Comparison of ENCODE assay signal across 1 cellular context in the genomic region with DNA sequence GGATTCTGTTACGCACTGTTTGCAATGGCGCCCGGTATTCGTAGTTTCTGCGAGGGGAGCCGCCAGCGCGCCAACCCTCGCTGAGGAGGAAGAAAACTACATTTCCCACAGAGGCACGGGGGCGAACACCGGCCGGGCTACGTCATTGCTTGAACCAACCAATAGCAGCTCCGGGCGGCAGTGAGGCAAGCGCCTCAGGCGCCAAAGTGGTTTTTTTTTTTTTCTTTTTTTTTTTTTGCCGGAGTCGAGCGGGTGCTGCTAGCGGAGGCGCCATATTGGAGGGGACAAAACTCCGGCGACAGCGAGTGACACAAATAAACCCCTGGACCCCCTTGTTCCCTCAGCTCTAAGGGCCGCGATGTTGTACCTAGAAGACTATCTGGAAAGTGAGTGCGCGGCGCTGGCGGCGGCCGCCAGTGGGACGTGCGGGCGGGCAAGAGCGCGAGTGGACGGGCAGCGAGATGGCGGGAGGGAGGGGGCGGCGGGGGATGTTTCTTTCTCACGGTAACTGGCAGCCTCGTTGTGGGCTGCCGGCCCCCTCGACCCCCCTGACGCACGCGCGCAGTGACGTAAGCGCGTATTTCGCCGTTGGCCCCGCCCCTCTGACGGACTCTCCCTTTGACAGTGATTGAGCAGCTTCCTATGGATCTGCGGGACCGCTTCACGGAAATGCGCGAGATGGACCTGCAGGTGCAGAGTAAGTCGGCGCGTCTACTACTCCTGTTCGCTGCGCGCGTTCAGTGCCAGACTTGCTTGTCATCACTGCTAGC.
TF ChIP-seq lines count a peak whose summit lies in the region.

A gene with protein sequence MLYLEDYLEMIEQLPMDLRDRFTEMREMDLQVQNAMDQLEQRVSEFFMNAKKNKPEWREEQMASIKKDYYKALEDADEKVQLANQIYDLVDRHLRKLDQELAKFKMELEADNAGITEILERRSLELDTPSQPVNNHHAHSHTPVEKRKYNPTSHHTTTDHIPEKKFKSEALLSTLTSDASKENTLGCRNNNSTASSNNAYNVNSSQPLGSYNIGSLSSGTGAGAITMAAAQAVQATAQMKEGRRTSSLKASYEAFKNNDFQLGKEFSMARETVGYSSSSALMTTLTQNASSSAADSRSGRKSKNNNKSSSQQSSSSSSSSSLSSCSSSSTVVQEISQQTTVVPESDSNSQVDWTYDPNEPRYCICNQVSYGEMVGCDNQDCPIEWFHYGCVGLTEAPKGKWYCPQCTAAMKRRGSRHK (plus strand): TSS at position 239 of the 770 bp plus-strand sequence. CDS start 120 bp downstream, at position 359.

TF ChIP-seq in HEK293, 187 proteins besides CTCF, POLR2A, EP300 and RAD21 (continued from another document and continues in another):
- TF ChIP-seq, protein P1, sequence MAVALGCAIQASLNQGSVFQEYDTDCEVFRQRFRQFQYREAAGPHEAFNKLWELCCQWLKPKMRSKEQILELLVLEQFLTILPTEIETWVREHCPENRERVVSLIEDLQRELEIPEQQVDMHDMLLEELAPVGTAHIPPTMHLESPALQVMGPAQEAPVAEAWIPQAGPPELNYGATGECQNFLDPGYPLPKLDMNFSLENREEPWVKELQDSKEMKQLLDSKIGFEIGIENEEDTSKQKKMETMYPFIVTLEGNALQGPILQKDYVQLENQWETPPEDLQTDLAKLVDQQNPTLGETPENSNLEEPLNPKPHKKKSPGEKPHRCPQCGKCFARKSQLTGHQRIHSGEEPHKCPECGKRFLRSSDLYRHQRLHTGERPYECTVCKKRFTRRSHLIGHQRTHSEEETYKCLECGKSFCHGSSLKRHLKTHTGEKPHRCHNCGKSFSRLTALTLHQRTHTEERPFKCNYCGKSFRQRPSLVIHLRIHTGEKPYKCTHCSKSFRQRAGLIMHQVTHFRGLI (tag by site-specific recombination; IDR thresholded peaks at IDR 0.05), result no peak; the same call in 1 of the 2 replicates
- no peak for TF ChIP-seq ZNF366 (tag by site-specific recombination; conservative IDR thresholded peaks at IDR 0.05)
- TF ChIP-seq ZNF677 (tag by site-specific recombination; IDR thresholded peaks at IDR 0.05), result no peak
- no peak for TF ChIP-seq ZNF664 (tag by site-specific recombination; IDR thresholded peaks at IDR 0.05)
- TF ChIP-seq ZNF785 (tag by site-specific recombination; IDR thresholded peaks at IDR 0.05), result no peak
- no peak for TF ChIP-seq FEZF1 (tag by site-specific recombination; IDR thresholded peaks at IDR 0.05)
- 0 out of 2 replicates have a peak, but pooled peaks have one; percentile 15 for TF ChIP-seq KLF1 (tag by site-specific recombination; IDR thresholded peaks at IDR 0.05)
- TF ChIP-seq, protein P2, sequence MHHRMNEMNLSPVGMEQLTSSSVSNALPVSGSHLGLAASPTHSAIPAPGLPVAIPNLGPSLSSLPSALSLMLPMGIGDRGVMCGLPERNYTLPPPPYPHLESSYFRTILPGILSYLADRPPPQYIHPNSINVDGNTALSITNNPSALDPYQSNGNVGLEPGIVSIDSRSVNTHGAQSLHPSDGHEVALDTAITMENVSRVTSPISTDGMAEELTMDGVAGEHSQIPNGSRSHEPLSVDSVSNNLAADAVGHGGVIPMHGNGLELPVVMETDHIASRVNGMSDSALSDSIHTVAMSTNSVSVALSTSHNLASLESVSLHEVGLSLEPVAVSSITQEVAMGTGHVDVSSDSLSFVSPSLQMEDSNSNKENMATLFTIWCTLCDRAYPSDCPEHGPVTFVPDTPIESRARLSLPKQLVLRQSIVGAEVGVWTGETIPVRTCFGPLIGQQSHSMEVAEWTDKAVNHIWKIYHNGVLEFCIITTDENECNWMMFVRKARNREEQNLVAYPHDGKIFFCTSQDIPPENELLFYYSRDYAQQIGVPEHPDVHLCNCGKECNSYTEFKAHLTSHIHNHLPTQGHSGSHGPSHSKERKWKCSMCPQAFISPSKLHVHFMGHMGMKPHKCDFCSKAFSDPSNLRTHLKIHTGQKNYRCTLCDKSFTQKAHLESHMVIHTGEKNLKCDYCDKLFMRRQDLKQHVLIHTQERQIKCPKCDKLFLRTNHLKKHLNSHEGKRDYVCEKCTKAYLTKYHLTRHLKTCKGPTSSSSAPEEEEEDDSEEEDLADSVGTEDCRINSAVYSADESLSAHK (tag by site-specific recombination; IDR thresholded peaks at IDR 0.05), result no peak; the same call in 1 of the 2 replicates
- TF ChIP-seq SP2 (tag by site-specific recombination; IDR thresholded peaks at IDR 0.05), result peak; percentile 74
- peak; percentile 93 for TF ChIP-seq IKZF3 (tag by site-specific recombination; IDR thresholded peaks at IDR 0.05)
- TF ChIP-seq ZNF623 (tag by site-specific recombination; IDR thresholded peaks at IDR 0.05), result no peak
- TF ChIP-seq, protein P3, sequence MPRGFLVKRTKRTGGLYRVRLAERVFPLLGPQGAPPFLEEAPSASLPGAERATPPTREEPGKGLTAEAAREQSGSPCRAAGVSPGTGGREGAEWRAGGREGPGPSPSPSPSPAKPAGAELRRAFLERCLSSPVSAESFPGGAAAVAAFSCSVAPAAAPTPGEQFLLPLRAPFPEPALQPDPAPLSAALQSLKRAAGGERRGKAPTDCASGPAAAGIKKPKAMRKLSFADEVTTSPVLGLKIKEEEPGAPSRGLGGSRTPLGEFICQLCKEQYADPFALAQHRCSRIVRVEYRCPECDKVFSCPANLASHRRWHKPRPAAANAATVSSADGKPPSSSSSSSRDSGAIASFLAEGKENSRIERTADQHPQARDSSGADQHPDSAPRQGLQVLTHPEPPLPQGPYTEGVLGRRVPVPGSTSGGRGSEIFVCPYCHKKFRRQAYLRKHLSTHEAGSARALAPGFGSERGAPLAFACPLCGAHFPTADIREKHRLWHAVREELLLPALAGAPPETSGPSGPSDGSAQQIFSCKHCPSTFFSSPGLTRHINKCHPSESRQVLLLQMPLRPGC (tag by site-specific recombination; IDR thresholded peaks at IDR 0.05), result no peak
- TF ChIP-seq ZNF660 (tag by site-specific recombination; IDR thresholded peaks at IDR 0.05), result no peak
- no peak for TF ChIP-seq MEIS1 (CRISPR knock-in tag; IDR thresholded peaks at IDR 0.05; ENCODE audit: borderline replicate concordance)
- peak; percentile 85 for TF ChIP-seq YY1 (tag by site-specific recombination; IDR thresholded peaks at IDR 0.05)
- no peak for TF ChIP-seq ZNF701 (tag by site-specific recombination; IDR thresholded peaks at IDR 0.05)
- TF ChIP-seq, protein P4, sequence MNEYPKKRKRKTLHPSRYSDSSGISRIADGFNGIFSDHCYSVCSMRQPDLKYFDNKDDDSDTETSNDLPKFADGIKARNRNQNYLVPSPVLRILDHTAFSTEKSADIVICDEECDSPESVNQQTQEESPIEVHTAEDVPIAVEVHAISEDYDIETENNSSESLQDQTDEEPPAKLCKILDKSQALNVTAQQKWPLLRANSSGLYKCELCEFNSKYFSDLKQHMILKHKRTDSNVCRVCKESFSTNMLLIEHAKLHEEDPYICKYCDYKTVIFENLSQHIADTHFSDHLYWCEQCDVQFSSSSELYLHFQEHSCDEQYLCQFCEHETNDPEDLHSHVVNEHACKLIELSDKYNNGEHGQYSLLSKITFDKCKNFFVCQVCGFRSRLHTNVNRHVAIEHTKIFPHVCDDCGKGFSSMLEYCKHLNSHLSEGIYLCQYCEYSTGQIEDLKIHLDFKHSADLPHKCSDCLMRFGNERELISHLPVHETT (tag by site-specific recombination; IDR thresholded peaks at IDR 0.05), result no peak; the same call in none of the 2 replicates
- peak; percentile 57; the same call in 1 of the 2 replicates for TF ChIP-seq ZEB2 (tag by site-specific recombination; IDR thresholded peaks at IDR 0.05)
- TF ChIP-seq HOXC10 (CRISPR knock-in tag; IDR thresholded peaks at IDR 0.05), result no peak
- peak; percentile 62 for TF ChIP-seq SP7 (tag by site-specific recombination; IDR thresholded peaks at IDR 0.05)
- TF ChIP-seq ZBTB20 (tag by site-specific recombination; IDR thresholded peaks at IDR 0.05), result no peak
- TF ChIP-seq ZFP37 (tag by site-specific recombination; IDR thresholded peaks at IDR 0.05), result no peak
- TF ChIP-seq, protein P5, sequence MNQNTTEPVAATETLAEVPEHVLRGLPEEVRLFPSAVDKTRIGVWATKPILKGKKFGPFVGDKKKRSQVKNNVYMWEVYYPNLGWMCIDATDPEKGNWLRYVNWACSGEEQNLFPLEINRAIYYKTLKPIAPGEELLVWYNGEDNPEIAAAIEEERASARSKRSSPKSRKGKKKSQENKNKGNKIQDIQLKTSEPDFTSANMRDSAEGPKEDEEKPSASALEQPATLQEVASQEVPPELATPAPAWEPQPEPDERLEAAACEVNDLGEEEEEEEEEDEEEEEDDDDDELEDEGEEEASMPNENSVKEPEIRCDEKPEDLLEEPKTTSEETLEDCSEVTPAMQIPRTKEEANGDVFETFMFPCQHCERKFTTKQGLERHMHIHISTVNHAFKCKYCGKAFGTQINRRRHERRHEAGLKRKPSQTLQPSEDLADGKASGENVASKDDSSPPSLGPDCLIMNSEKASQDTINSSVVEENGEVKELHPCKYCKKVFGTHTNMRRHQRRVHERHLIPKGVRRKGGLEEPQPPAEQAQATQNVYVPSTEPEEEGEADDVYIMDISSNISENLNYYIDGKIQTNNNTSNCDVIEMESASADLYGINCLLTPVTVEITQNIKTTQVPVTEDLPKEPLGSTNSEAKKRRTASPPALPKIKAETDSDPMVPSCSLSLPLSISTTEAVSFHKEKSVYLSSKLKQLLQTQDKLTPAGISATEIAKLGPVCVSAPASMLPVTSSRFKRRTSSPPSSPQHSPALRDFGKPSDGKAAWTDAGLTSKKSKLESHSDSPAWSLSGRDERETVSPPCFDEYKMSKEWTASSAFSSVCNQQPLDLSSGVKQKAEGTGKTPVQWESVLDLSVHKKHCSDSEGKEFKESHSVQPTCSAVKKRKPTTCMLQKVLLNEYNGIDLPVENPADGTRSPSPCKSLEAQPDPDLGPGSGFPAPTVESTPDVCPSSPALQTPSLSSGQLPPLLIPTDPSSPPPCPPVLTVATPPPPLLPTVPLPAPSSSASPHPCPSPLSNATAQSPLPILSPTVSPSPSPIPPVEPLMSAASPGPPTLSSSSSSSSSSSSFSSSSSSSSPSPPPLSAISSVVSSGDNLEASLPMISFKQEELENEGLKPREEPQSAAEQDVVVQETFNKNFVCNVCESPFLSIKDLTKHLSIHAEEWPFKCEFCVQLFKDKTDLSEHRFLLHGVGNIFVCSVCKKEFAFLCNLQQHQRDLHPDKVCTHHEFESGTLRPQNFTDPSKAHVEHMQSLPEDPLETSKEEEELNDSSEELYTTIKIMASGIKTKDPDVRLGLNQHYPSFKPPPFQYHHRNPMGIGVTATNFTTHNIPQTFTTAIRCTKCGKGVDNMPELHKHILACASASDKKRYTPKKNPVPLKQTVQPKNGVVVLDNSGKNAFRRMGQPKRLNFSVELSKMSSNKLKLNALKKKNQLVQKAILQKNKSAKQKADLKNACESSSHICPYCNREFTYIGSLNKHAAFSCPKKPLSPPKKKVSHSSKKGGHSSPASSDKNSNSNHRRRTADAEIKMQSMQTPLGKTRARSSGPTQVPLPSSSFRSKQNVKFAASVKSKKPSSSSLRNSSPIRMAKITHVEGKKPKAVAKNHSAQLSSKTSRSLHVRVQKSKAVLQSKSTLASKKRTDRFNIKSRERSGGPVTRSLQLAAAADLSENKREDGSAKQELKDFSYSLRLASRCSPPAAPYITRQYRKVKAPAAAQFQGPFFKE (tag by site-specific recombination; IDR thresholded peaks at IDR 0.05; ENCODE audit: borderline replicate concordance), result no peak
- 0 out of 2 replicates have a peak, but pooled peaks have one; percentile 22 for TF ChIP-seq ZSCAN30 (tag by site-specific recombination; IDR thresholded peaks at IDR 0.05)
- TF ChIP-seq, protein P6, sequence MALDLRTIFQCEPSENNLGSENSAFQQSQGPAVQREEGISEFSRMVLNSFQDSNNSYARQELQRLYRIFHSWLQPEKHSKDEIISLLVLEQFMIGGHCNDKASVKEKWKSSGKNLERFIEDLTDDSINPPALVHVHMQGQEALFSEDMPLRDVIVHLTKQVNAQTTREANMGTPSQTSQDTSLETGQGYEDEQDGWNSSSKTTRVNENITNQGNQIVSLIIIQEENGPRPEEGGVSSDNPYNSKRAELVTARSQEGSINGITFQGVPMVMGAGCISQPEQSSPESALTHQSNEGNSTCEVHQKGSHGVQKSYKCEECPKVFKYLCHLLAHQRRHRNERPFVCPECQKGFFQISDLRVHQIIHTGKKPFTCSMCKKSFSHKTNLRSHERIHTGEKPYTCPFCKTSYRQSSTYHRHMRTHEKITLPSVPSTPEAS (tag by site-specific recombination; IDR thresholded peaks at IDR 0.05), result 0 out of 2 replicates have a peak, but pooled peaks have one; percentile 11
- peak; percentile 27; the same call in 1 of the 2 replicates for TF ChIP-seq ZNF394 (tag by site-specific recombination; IDR thresholded peaks at IDR 0.05; ENCODE audit: borderline replicate concordance)
- TF ChIP-seq, protein P7, sequence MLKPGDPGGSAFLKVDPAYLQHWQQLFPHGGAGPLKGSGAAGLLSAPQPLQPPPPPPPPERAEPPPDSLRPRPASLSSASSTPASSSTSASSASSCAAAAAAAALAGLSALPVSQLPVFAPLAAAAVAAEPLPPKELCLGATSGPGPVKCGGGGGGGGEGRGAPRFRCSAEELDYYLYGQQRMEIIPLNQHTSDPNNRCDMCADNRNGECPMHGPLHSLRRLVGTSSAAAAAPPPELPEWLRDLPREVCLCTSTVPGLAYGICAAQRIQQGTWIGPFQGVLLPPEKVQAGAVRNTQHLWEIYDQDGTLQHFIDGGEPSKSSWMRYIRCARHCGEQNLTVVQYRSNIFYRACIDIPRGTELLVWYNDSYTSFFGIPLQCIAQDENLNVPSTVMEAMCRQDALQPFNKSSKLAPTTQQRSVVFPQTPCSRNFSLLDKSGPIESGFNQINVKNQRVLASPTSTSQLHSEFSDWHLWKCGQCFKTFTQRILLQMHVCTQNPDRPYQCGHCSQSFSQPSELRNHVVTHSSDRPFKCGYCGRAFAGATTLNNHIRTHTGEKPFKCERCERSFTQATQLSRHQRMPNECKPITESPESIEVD (tag by site-specific recombination; IDR thresholded peaks at IDR 0.05), result 0 out of 2 replicates have a peak, but pooled peaks have one; percentile 7
- TF ChIP-seq, protein P8, sequence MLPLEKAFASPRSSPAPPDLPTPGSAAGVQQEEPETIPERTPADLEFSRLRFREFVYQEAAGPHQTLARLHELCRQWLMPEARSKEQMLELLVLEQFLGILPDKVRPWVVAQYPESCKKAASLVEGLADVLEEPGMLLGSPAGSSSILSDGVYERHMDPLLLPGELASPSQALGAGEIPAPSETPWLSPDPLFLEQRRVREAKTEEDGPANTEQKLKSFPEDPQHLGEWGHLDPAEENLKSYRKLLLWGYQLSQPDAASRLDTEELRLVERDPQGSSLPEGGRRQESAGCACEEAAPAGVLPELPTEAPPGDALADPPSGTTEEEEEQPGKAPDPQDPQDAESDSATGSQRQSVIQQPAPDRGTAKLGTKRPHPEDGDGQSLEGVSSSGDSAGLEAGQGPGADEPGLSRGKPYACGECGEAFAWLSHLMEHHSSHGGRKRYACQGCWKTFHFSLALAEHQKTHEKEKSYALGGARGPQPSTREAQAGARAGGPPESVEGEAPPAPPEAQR (tag by site-specific recombination; IDR thresholded peaks at IDR 0.05), result no peak
- TF ChIP-seq ZFP69B (tag by site-specific recombination; IDR thresholded peaks at IDR 0.05), result 0 out of 2 replicates have a peak, but pooled peaks have one; percentile 18
- no peak for TF ChIP-seq ZNF530 (tag by site-specific recombination; IDR thresholded peaks at IDR 0.05; ENCODE audit: low read depth)
